In genomic region chr12:1886396-1887008, GRCh38 we compare ENCODE assay signal across 2 cellular contexts.
TF ChIP-seq lines count a peak whose summit lies in the region.

No MANE protein-coding gene starts in this region.

TF ChIP-seq in GM23338, 12 proteins besides CTCF, POLR2A, EP300 and RAD21 (continued from another document):
- TF ChIP-seq, protein P1, sequence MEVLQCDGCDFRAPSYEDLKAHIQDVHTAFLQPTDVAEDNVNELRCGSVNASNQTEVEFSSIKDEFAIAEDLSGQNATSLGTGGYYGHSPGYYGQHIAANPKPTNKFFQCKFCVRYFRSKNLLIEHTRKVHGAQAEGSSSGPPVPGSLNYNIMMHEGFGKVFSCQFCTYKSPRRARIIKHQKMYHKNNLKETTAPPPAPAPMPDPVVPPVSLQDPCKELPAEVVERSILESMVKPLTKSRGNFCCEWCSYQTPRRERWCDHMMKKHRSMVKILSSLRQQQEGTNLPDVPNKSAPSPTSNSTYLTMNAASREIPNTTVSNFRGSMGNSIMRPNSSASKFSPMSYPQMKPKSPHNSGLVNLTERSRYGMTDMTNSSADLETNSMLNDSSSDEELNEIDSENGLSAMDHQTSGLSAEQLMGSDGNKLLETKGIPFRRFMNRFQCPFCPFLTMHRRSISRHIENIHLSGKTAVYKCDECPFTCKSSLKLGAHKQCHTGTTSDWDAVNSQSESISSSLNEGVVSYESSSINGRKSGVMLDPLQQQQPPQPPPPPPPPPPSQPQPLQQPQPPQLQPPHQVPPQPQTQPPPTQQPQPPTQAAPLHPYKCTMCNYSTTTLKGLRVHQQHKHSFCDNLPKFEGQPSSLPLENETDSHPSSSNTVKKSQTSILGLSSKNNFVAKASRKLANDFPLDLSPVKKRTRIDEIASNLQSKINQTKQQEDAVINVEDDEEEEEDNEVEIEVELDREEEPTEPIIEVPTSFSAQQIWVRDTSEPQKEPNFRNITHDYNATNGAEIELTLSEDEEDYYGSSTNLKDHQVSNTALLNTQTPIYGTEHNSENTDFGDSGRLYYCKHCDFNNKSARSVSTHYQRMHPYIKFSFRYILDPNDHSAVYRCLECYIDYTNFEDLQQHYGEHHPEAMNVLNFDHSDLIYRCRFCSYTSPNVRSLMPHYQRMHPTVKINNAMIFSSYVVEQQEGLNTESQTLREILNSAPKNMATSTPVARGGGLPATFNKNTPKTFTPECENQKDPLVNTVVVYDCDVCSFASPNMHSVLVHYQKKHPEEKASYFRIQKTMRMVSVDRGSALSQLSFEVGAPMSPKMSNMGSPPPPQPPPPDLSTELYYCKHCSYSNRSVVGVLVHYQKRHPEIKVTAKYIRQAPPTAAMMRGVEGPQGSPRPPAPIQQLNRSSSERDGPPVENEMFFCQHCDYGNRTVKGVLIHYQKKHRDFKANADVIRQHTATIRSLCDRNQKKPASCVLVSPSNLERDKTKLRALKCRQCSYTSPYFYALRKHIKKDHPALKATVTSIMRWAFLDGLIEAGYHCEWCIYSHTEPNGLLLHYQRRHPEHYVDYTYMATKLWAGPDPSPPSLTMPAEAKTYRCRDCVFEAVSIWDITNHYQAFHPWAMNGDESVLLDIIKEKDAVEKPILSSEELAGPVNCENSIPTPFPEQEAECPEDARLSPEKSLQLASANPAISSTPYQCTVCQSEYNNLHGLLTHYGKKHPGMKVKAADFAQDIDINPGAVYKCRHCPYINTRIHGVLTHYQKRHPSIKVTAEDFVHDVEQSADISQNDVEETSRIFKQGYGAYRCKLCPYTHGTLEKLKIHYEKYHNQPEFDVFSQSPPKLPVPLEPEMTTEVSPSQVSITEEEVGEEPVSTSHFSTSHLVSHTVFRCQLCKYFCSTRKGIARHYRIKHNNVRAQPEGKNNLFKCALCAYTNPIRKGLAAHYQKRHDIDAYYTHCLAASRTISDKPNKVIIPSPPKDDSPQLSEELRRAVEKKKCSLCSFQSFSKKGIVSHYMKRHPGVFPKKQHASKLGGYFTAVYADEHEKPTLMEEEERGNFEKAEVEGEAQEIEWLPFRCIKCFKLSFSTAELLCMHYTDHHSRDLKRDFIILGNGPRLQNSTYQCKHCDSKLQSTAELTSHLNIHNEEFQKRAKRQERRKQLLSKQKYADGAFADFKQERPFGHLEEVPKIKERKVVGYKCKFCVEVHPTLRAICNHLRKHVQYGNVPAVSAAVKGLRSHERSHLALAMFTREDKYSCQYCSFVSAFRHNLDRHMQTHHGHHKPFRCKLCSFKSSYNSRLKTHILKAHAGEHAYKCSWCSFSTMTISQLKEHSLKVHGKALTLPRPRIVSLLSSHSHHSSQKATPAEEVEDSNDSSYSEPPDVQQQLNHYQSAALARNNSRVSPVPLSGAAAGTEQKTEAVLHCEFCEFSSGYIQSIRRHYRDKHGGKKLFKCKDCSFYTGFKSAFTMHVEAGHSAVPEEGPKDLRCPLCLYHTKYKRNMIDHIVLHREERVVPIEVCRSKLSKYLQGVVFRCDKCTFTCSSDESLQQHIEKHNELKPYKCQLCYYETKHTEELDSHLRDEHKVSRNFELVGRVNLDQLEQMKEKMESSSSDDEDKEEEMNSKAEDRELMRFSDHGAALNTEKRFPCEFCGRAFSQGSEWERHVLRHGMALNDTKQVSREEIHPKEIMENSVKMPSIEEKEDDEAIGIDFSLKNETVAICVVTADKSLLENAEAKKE (CRISPR knock-in tag; IDR thresholded peaks at IDR 0.05), result no peak
- TF ChIP-seq EZH2 (IDR thresholded peaks at IDR 0.05; ENCODE audit: low read depth, unreplicated experiment) (no peak), POLR2AphosphoS5 (IDR thresholded peaks at IDR 0.05; ENCODE audit: low read depth) (no peak), ZNF114 (CRISPR knock-in tag; IDR thresholded peaks at IDR 0.05) (no peak), EZH2phosphoT487 (IDR thresholded peaks at IDR 0.05; ENCODE audit: unreplicated experiment) (no peak), ZNF331 (CRISPR knock-in tag; IDR thresholded peaks at IDR 0.05; ENCODE audit: low read depth) (no peak), STAT1 (IDR thresholded peaks at IDR 0.05; ENCODE audit: unreplicated experiment) (no peak), JUNB (IDR thresholded peaks at IDR 0.05; ENCODE audit: unreplicated experiment) (no peak), NANOG (IDR thresholded peaks at IDR 0.05; ENCODE audit: borderline replicate concordance) (no peak), CREB1 (CRISPR knock-in tag; IDR thresholded peaks at IDR 0.05; ENCODE audit: low read depth) (no peak)
- TF ChIP-seq, protein P2, sequence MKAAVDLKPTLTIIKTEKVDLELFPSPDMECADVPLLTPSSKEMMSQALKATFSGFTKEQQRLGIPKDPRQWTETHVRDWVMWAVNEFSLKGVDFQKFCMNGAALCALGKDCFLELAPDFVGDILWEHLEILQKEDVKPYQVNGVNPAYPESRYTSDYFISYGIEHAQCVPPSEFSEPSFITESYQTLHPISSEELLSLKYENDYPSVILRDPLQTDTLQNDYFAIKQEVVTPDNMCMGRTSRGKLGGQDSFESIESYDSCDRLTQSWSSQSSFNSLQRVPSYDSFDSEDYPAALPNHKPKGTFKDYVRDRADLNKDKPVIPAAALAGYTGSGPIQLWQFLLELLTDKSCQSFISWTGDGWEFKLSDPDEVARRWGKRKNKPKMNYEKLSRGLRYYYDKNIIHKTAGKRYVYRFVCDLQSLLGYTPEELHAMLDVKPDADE (IDR thresholded peaks at IDR 0.05), result no peak
TF ChIP-seq in GM23338: peak in this region for 0.

TF ChIP-seq in WTC11, 78 proteins besides CTCF, POLR2A, EP300 and RAD21 (continued from another document):
- TF ChIP-seq STAT6 (CRISPR knock-in tag; conservative IDR thresholded peaks at IDR 0.05; ENCODE audit: low read depth), result no peak
- TF ChIP-seq ZNF263 (CRISPR knock-in tag; IDR thresholded peaks at IDR 0.05; ENCODE audit: low read depth), result no peak
- no peak for TF ChIP-seq TEAD1 (CRISPR knock-in tag; IDR thresholded peaks at IDR 0.05)
- TF ChIP-seq JUN (CRISPR knock-in tag; IDR thresholded peaks at IDR 0.05), result no peak
- TF ChIP-seq, protein P3, sequence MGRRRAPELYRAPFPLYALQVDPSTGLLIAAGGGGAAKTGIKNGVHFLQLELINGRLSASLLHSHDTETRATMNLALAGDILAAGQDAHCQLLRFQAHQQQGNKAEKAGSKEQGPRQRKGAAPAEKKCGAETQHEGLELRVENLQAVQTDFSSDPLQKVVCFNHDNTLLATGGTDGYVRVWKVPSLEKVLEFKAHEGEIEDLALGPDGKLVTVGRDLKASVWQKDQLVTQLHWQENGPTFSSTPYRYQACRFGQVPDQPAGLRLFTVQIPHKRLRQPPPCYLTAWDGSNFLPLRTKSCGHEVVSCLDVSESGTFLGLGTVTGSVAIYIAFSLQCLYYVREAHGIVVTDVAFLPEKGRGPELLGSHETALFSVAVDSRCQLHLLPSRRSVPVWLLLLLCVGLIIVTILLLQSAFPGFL (CRISPR knock-in tag; IDR thresholded peaks at IDR 0.05; ENCODE audit: borderline replicate concordance), result no peak
- TF ChIP-seq SP1 (CRISPR knock-in tag; conservative IDR thresholded peaks at IDR 0.05), result no peak
- TF ChIP-seq AFF4 (CRISPR knock-in tag; IDR thresholded peaks at IDR 0.05; ENCODE audit: borderline replicate concordance), result no peak
- no peak for TF ChIP-seq NFE2L1 (CRISPR knock-in tag; IDR thresholded peaks at IDR 0.05)
- TF ChIP-seq EMX1 (CRISPR knock-in tag; IDR thresholded peaks at IDR 0.05), result no peak
- TF ChIP-seq ERG (CRISPR knock-in tag; IDR thresholded peaks at IDR 0.05), result no peak
- no peak for TF ChIP-seq ZNF232 (CRISPR knock-in tag; IDR thresholded peaks at IDR 0.05)
- TF ChIP-seq FOXK1 (CRISPR knock-in tag; IDR thresholded peaks at IDR 0.05), result no peak
